In genomic region chr20:46552460-46553420, GRCh38 we compare ENCODE assay signal across 8 cellular contexts. TPM values are rescaled to one million over a fixed set of nuclear protein-coding genes. Genes with fewer than 3 reads are reported as not detected.
DNase-seq lines count a peak whose midpoint lies in the region; ATAC-seq and TF ChIP-seq lines count a peak whose summit lies in the region.

No MANE protein-coding gene starts in this region.

- no peak overlapping the region for H3K18ac ChIP-seq in mesenchymal stem cell (ENCODE audit: low read depth in 1 of 2, low read length in 2 of 2)

- no peak overlapping the region for H3K9ac ChIP-seq in mesenchymal stem cell (ENCODE audit: low read length)

- H2AK5ac ChIP-seq in mesenchymal stem cell (ENCODE audit: low read length, severe bottlenecking) = no peak overlapping the region

- no peak overlapping the region for H2BK15ac ChIP-seq in mesenchymal stem cell (ENCODE audit: low read depth, poor library complexity, severe bottlenecking)

- peaks cover 61% of the 10 kb centered on the region for H3K4me1 Mint-ChIP-seq in activated naive CD8-positive, alpha-beta T cell treated with anti-CD3 and anti-CD28 coated beads, Interleukin-2, amount 50 U/mL, for 24 hours

- no peak overlapping the region for H4K91ac ChIP-seq in mesenchymal stem cell (ENCODE audit: low read length)

- H2BK120ac ChIP-seq in mesenchymal stem cell (ENCODE audit: low read depth, low read length) = no peak overlapping the region

- peaks cover 8% of the 10 kb centered on the region for H3K4me1 ChIP-seq in DOHH2 (ENCODE audit: control insufficient read depth, low read length)
- no peaks in the 10 kb centered on the region for H3K4me1 ChIP-seq in mesenchymal stem cell (ENCODE audit: control insufficient read depth, insufficient read depth, low read depth, low read length)

- H3K79me2 ChIP-seq in DOHH2 (ENCODE audit: control insufficient read depth, low read length) = no peaks in the 10 kb centered on the region

- H2BK12ac ChIP-seq in mesenchymal stem cell (ENCODE audit: low read length in 2 of 2) = no peak overlapping the region

- no peak overlapping the region for H3K4me3 ChIP-seq in DOHH2 (ENCODE audit: low read length)
- H3K4me3 ChIP-seq in mesenchymal stem cell (ENCODE audit: insufficient read depth in 1 of 2, low read depth in 1 of 2, low read length in 2 of 2) = no peak overlapping the region

- H3K9me3 Mint-ChIP-seq in activated naive CD8-positive, alpha-beta T cell treated with anti-CD3 and anti-CD28 coated beads, Interleukin-2, amount 50 U/mL, for 24 hours = no peaks in the 10 kb centered on the region

- 71% methylated on average over 4 of the region's 4 CpGs for WGBS in mesenchymal stem cell

- H3K27me3 ChIP-seq in DOHH2 (ENCODE audit: control insufficient read depth, low read length) = peaks cover 7% of the 10 kb centered on the region
- peaks cover 0 to 8% of the 10 kb centered on the region in 2 experiments for H3K27me3 ChIP-seq in mesenchymal stem cell (ENCODE audit: control insufficient read depth in 1 of 2, insufficient read depth in 1 of 2, low read length in 2 of 2)

- H3F3A ChIP-seq in DOHH2 (ENCODE audit: control insufficient read depth, insufficient read depth) = no peaks in the 10 kb centered on the region

- peak; percentile 68 for ATAC-seq in GM21447 (IDR thresholded peaks at IDR 0.05; ENCODE audit: unreplicated experiment)
- ATAC-seq in activated naive CD8-positive, alpha-beta T cell treated with anti-CD3 and anti-CD28 coated beads, Interleukin-2, amount 50 U/mL, for 24 hours = peak; percentile 95

- no peak overlapping the region for H3K4ac ChIP-seq in mesenchymal stem cell (ENCODE audit: low read depth in 1 of 2, low read length in 2 of 2)

- H3K36me3 Mint-ChIP-seq in activated naive CD8-positive, alpha-beta T cell treated with anti-CD3 and anti-CD28 coated beads, Interleukin-2, amount 50 U/mL, for 24 hours (ENCODE audit: low read depth) = no peaks in the 10 kb centered on the region

- H2AFZ ChIP-seq in mesenchymal stem cell (ENCODE audit: low read depth, low read length) = no peak overlapping the region

- H3K9me3 ChIP-seq in DOHH2 (ENCODE audit: control insufficient read depth, insufficient read depth, low read length) = no peaks in the 10 kb centered on the region
- no peaks in the 10 kb centered on the region for H3K9me3 ChIP-seq in mesenchymal stem cell (ENCODE audit: control insufficient read depth, low read length)

- H4K20me1 ChIP-seq in DOHH2 (ENCODE audit: control insufficient read depth, insufficient read depth, low read depth, low read length) = no peaks in the 10 kb centered on the region

- no peaks in the 10 kb centered on the region for H3K9me2 ChIP-seq in DOHH2 (replicated peaks; ENCODE audit: control insufficient read depth, low read length)

- DNase-seq in KG1 (lab: John Stamatoyannopoulos, UW) (peak; percentile 75), HPDE6-E6E7 (ENCODE audit: extremely low spot score) (no peak), NCI-H748 (lab: John Stamatoyannopoulos, UW; ENCODE audit: unreplicated experiment) (no peak), retina (no peak), mesenchymal stem cell (no peak)
- peak; percentile 58 for DNase-seq in activated naive CD8-positive, alpha-beta T cell treated with anti-CD3 and anti-CD28 coated beads, Interleukin-2, amount 50 U/mL, for 24 hours

- no peaks in the 10 kb centered on the region for H3K27me3 Mint-ChIP-seq in activated naive CD8-positive, alpha-beta T cell treated with anti-CD3 and anti-CD28 coated beads, Interleukin-2, amount 50 U/mL, for 24 hours

- no peak for TF ChIP-seq CTCF in DOHH2 (IDR thresholded peaks at IDR 0.05; ENCODE audit: low read depth, low read length, poor library complexity, severe bottlenecking)

- no peak overlapping the region for H3K23ac ChIP-seq in mesenchymal stem cell (ENCODE audit: low read length in 2 of 2)

- H3K4me2 ChIP-seq in DOHH2 (ENCODE audit: low read length) (0 out of 2 replicates have a peak overlapping the region, but pooled peaks have one; percentile 24), mesenchymal stem cell (ENCODE audit: low read length, poor library complexity, severe bottlenecking) (no peak overlapping the region)

- H3K14ac ChIP-seq in mesenchymal stem cell (ENCODE audit: low read length in 2 of 2) = no peak overlapping the region

- no peak overlapping the region for H2BK5ac ChIP-seq in mesenchymal stem cell (ENCODE audit: low read depth, low read length, poor library complexity, severe bottlenecking)

- peak overlapping the region; percentile 23 for H3K4me3 Mint-ChIP-seq in activated naive CD8-positive, alpha-beta T cell treated with anti-CD3 and anti-CD28 coated beads, Interleukin-2, amount 50 U/mL, for 24 hours

- H3K27ac ChIP-seq in DOHH2 (ENCODE audit: low read depth, low read length) (no peak overlapping the region), mesenchymal stem cell (ENCODE audit: low read length, poor library complexity, severe bottlenecking) (no peak overlapping the region)

- no peaks in the 10 kb centered on the region for H3K79me1 ChIP-seq in mesenchymal stem cell (replicated peaks; ENCODE audit: low read length, poor library complexity, severe bottlenecking)

- no peaks in the 10 kb centered on the region for H3K36me3 ChIP-seq in DOHH2 (ENCODE audit: control insufficient read depth, low read length)
- H3K36me3 ChIP-seq in mesenchymal stem cell (ENCODE audit: control insufficient read depth in 1 of 2, insufficient read depth in 2 of 2, low read depth in 1 of 2, low read length in 2 of 2) = no peaks in the 10 kb centered on the region

- H4K8ac ChIP-seq in mesenchymal stem cell (ENCODE audit: low read length) = no peak overlapping the region

- H3K27ac Mint-ChIP-seq in activated naive CD8-positive, alpha-beta T cell treated with anti-CD3 and anti-CD28 coated beads, Interleukin-2, amount 50 U/mL, for 24 hours = peak overlapping the region; percentile 78

RNA-seq across cellular contexts. Expression of gene OCSTAMP, which starts 2.3 kb away (rescaled TPM):
- polyA plus RNA-seq in mesenchymal stem cell (2013, experiment 1 of 2) = not detected
- polyA plus RNA-seq in mesenchymal stem cell (2013, experiment 2 of 2) = not detected

RNA-seq across cellular contexts. Expression of gene ZNF334, which starts 39.4 kb away (rescaled TPM):
- polyA plus RNA-seq in mesenchymal stem cell (2013, experiment 1 of 2) = 2.8 TPM
- 2.6 TPM for polyA plus RNA-seq in mesenchymal stem cell (2013, experiment 2 of 2)

Comparison
In these comparisons a context has a peak if more than half of its experiments do, and no peak if none do; other contexts are left out.
1. DNase-seq: peak in KG1 (single experiment) and activated naive CD8-positive, alpha-beta T cell treated with anti-CD3 and anti-CD28 coated beads, Interleukin-2, amount 50 U/mL, for 24 hours (single experiment); none in HPDE6-E6E7 (single experiment), NCI-H748 (single experiment), retina (single experiment) and mesenchymal stem cell (single experiment).